In genomic region chr18:53838796-53839195, GRCh38 we compare ENCODE assay signal across 25 cellular contexts.
A peak's percentile ranks its signal among the peaks of the same experiment; 100 is the strongest.
DNase-seq lines count a peak whose midpoint lies in the region; ATAC-seq and TF ChIP-seq lines count a peak whose summit lies in the region.
"Had no signal": no experiment of that assay in that cellular context is flagged by ENCODE, and none has a peak within 500 bp of the region (broad histone marks: within the 10 kb centered on the region; RNA-seq: fewer than 3 reads in every experiment).

No MANE protein-coding gene starts in this region.

- peaks cover 22% of the 10 kb centered on the region for H3K9me3 Mint-ChIP-seq in neural progenitor cell
- peaks cover 5 to 15% of the 10 kb centered on the region in 2 donors for H3K9me3 Mint-ChIP-seq in activated naive CD4-positive, alpha-beta T cell treated with anti-CD3 and anti-CD28 coated beads, Interleukin-2, amount 50 U/mL, for 72 hours

- peaks cover 18% of the 10 kb centered on the region for H3K4me1 ChIP-seq in PC-3 (ENCODE audit: insufficient read depth, low read length)
- H3K4me1 ChIP-seq in hepatocyte (ENCODE audit: insufficient read depth): no peaks in the 10 kb centered on the region
- H3K4me1 ChIP-seq in neural progenitor cell: no peaks in the 10 kb centered on the region
- no peaks in the 10 kb centered on the region for H3K4me1 ChIP-seq in upper lobe of left lung
- H3K4me1 ChIP-seq: BE2C had no signal

- no peaks in the 10 kb centered on the region for H4K20me1 ChIP-seq in PC-3 (ENCODE audit: low read length)
- no peaks in the 10 kb centered on the region for H4K20me1 ChIP-seq in hepatocyte (ENCODE audit: insufficient read depth, poor library complexity, severe bottlenecking)
- no peaks in the 10 kb centered on the region for H4K20me1 ChIP-seq in neural progenitor cell (ENCODE audit: low read depth)
- H4K20me1 ChIP-seq: BLaER1 treated with 17β-estradiol and CSF1 and Interleukin-3, amounts not matched to agents 10 nM and 100 nM had no signal

- DNase-seq in DMS 273 (lab: John Stamatoyannopoulos, UW; ENCODE audit: unreplicated experiment): peak; percentile 26
- DNase-seq in DMS 273 treated with DMSO at 0.1 percent for 48 hours (lab: John Stamatoyannopoulos, UW): no peak
- DNase-seq in PC-3: peak; percentile 22
- DNase-seq in hepatocyte (ENCODE audit: low spot score): peak; percentile 3
- no peak for DNase-seq in neural progenitor cell (ENCODE audit: low spot score)
- DNase-seq in upper lobe of left lung: no peak
- DNase-seq in activated naive CD4-positive, alpha-beta T cell treated with anti-CD3 and anti-CD28 coated beads, Interleukin-2, amount 50 U/mL, for 72 hours (ENCODE audit: low spot score in 2 of 2): no peak
- no peak for DNase-seq in cardiac septum (ENCODE audit: low spot score)
- DNase-seq: ACHN; AML-193; BE2C; Calu3; CD4-positive, alpha-beta T cell; CD8-positive, alpha-beta memory T cell; COR-L47; DMS79; EL; GDM1; H9 had no signal

- BruUV-seq in PC-3 (replicated peaks; lab: Mats Ljungman, UMichigan): no TSS peak

- no peak overlapping the region for H3K27ac ChIP-seq in PC-3 (ENCODE audit: low read length)
- no peak overlapping the region for H3K27ac ChIP-seq in hepatocyte
- H3K27ac ChIP-seq in neural progenitor cell: no peak overlapping the region
- no peak overlapping the region for H3K27ac ChIP-seq in upper lobe of left lung
- H3K27ac ChIP-seq: 22Rv1; BLaER1 treated with 17β-estradiol and CSF1 and Interleukin-3, amounts not matched to agents 10 nM and 100 nM had no signal

- no peak for TF ChIP-seq EP300 in upper lobe of left lung (IDR thresholded peaks at IDR 0.05)

- no peak for TF ChIP-seq CTCF in PC-3 (conservative IDR thresholded peaks at IDR 0.05; ENCODE audit: low read depth, low read length)
- no peak for TF ChIP-seq CTCF in hepatocyte (IDR thresholded peaks at IDR 0.05; ENCODE audit: poor library complexity)
- no peak for TF ChIP-seq CTCF in neural progenitor cell (IDR thresholded peaks at IDR 0.05)
- no peak for TF ChIP-seq CTCF in upper lobe of left lung (IDR thresholded peaks at IDR 0.05)

- H3K27me3 ChIP-seq in PC-3 (ENCODE audit: low read length) (no peaks in the 10 kb centered on the region), hepatocyte (no peaks in the 10 kb centered on the region), neural progenitor cell (no peaks in the 10 kb centered on the region), upper lobe of left lung (no peaks in the 10 kb centered on the region)
- H3K27me3 ChIP-seq: BE2C; BLaER1 treated with 17β-estradiol and CSF1 and Interleukin-3, amounts not matched to agents 10 nM and 100 nM had no signal

- 44% methylated on average over 3 of the region's 3 CpGs for WGBS in hepatocyte (ENCODE audit: low lambda C conversion rate, missing lambda C conversion rate)
- 51 to 52% methylated on average over 3 of the region's 3 CpGs for WGBS in upper lobe of left lung, 2 donors

- H3K4me2 ChIP-seq in PC-3 (ENCODE audit: low read length) (peak overlapping the region; percentile 18; the same call in 1 of the 2 replicates), hepatocyte (no peak overlapping the region), neural progenitor cell (no peak overlapping the region)
- H3K4me2 ChIP-seq: BLaER1 treated with 17β-estradiol and CSF1 and Interleukin-3, amounts not matched to agents 10 nM and 100 nM; GM23338 had no signal

- H3K9me2 ChIP-seq in PC-3 (replicated peaks; ENCODE audit: low read length) (no peaks in the 10 kb centered on the region), hepatocyte (replicated peaks; ENCODE audit: insufficient read depth) (no peaks in the 10 kb centered on the region)

- POLR2A ChIA-PET in PC-3 (lab: Charles Lee; ENCODE audit: unreplicated experiment): no interaction called here

- H3K27ac Mint-ChIP-seq in neural progenitor cell: no peak overlapping the region
- H3K27ac Mint-ChIP-seq in activated naive CD4-positive, alpha-beta T cell treated with anti-CD3 and anti-CD28 coated beads, Interleukin-2, amount 50 U/mL, for 72 hours: no peak overlapping the region
- H3K27ac Mint-ChIP-seq: CD14-positive monocyte; CD4-positive, alpha-beta T cell; CD8-positive, alpha-beta memory T cell; GM23338; H9 had no signal

- H3F3A ChIP-seq in PC-3 (ENCODE audit: low read length, unreplicated experiment) (no peaks in the 10 kb centered on the region), neural progenitor cell (ENCODE audit: low read depth) (no peaks in the 10 kb centered on the region)

- H3K36me3 ChIP-seq in PC-3 (ENCODE audit: low read depth, low read length) (no peaks in the 10 kb centered on the region), hepatocyte (replicated peaks; ENCODE audit: insufficient read depth, low read depth) (no peaks in the 10 kb centered on the region), neural progenitor cell (peaks cover 5% of the 10 kb centered on the region), upper lobe of left lung (no peaks in the 10 kb centered on the region)
- H3K36me3 ChIP-seq: BE2C; BLaER1 treated with 17β-estradiol and CSF1 and Interleukin-3, amounts not matched to agents 10 nM and 100 nM had no signal

- H3K9ac ChIP-seq in PC-3 (ENCODE audit: low read length) (no peak overlapping the region), neural progenitor cell (no peak overlapping the region)
- H3K9ac ChIP-seq: BLaER1 treated with 17β-estradiol and CSF1 and Interleukin-3, amounts not matched to agents 10 nM and 100 nM had no signal

- H2AFZ ChIP-seq in PC-3 (ENCODE audit: low read length) (peak overlapping the region; percentile 46; the same call in 1 of the 2 replicates), hepatocyte (no peak overlapping the region), neural progenitor cell (replicated peaks) (peak overlapping the region; percentile 15)
- H2AFZ ChIP-seq: GM23338 had no signal

- H3K4me3 Mint-ChIP-seq in neural progenitor cell: no peak overlapping the region
- H3K4me3 Mint-ChIP-seq: CD14-positive monocyte; CD4-positive, alpha-beta T cell; CD8-positive, alpha-beta memory T cell; GM23338; H9 had no signal

- no peaks in the 10 kb centered on the region for H3K4me1 Mint-ChIP-seq in neural progenitor cell
- H3K4me1 Mint-ChIP-seq: CD14-positive monocyte; CD8-positive, alpha-beta memory T cell; GM23338; H9 had no signal

- no peak overlapping the region for H3K4me3 ChIP-seq in PC-3 (ENCODE audit: low read length)
- no peak overlapping the region for H3K4me3 ChIP-seq in hepatocyte
- no peak overlapping the region for H3K4me3 ChIP-seq in neural progenitor cell
- no peak overlapping the region for H3K4me3 ChIP-seq in upper lobe of left lung
- H3K4me3 ChIP-seq: BLaER1 treated with 17β-estradiol and CSF1 and Interleukin-3, amounts not matched to agents 10 nM and 100 nM; GM12878; GM23338 had no signal

- TF ChIP-seq POLR2A in upper lobe of left lung (IDR thresholded peaks at IDR 0.05): no peak

- CTCF ChIA-PET in PC-3 (lab: Charles Lee): no interaction called here

- intact Hi-C loops in PC-3 (cut with micrococcal nuclease) (loop anchor here (5.0 kb wide), 1 partner anchor 41 kb away; no protein-coding TSS in a partner anchor), cardiac septum (cut with DNase I) (no loop called here)

- H3K79me2 ChIP-seq in PC-3 (ENCODE audit: low read length) (no peaks in the 10 kb centered on the region), hepatocyte (no peaks in the 10 kb centered on the region), neural progenitor cell (ENCODE audit: low read depth) (no peaks in the 10 kb centered on the region)

- no peaks in the 10 kb centered on the region for H3K9me3 ChIP-seq in PC-3 (ENCODE audit: low read length)
- H3K9me3 ChIP-seq in hepatocyte (ENCODE audit: low read depth): no peaks in the 10 kb centered on the region
- peaks cover 6% of the 10 kb centered on the region for H3K9me3 ChIP-seq in neural progenitor cell (ENCODE audit: low read depth)
- peaks cover 0 to 8% (median 4%) of the 10 kb centered on the region in 4 donors for H3K9me3 ChIP-seq in upper lobe of left lung
- H3K9me3 ChIP-seq: BE2C had no signal

- peak; percentile 67 for ATAC-seq in PC-3
- ATAC-seq in upper lobe of left lung (ENCODE audit: low FRiP score in 2 of 2): no peak
- no peak for ATAC-seq in activated naive CD4-positive, alpha-beta T cell treated with anti-CD3 and anti-CD28 coated beads, Interleukin-2, amount 50 U/mL, for 72 hours
- ATAC-seq: GM12878, GM23338, HCT116 had no signal

- no peaks in the 10 kb centered on the region for H3K36me3 Mint-ChIP-seq in neural progenitor cell
- no peaks in the 10 kb centered on the region for H3K36me3 Mint-ChIP-seq in activated naive CD4-positive, alpha-beta T cell treated with anti-CD3 and anti-CD28 coated beads, Interleukin-2, amount 50 U/mL, for 72 hours
- H3K36me3 Mint-ChIP-seq: CD14-positive monocyte; CD8-positive, alpha-beta memory T cell had no signal

- no peaks in the 10 kb centered on the region for H3K27me3 Mint-ChIP-seq in neural progenitor cell (ENCODE audit: insufficient read depth, low read depth)
- H3K27me3 Mint-ChIP-seq: CD4-positive, alpha-beta T cell had no signal

Comparison
In these comparisons a context has a peak if more than half of its experiments do, and no peak if none do; other contexts are left out.
1. DNase-seq: peak in DMS 273 (single experiment), PC-3 (single experiment) and hepatocyte (single experiment); none in DMS 273 treated with DMSO at 0.1 percent for 48 hours (single experiment), neural progenitor cell (single experiment), upper lobe of left lung (0 of 2), activated naive CD4-positive, alpha-beta T cell treated with anti-CD3 and anti-CD28 coated beads, Interleukin-2, amount 50 U/mL, for 72 hours (0 of 2) and cardiac septum (single experiment).